ENCODE assay signal across 18 cellular contexts in the genomic region with DNA sequence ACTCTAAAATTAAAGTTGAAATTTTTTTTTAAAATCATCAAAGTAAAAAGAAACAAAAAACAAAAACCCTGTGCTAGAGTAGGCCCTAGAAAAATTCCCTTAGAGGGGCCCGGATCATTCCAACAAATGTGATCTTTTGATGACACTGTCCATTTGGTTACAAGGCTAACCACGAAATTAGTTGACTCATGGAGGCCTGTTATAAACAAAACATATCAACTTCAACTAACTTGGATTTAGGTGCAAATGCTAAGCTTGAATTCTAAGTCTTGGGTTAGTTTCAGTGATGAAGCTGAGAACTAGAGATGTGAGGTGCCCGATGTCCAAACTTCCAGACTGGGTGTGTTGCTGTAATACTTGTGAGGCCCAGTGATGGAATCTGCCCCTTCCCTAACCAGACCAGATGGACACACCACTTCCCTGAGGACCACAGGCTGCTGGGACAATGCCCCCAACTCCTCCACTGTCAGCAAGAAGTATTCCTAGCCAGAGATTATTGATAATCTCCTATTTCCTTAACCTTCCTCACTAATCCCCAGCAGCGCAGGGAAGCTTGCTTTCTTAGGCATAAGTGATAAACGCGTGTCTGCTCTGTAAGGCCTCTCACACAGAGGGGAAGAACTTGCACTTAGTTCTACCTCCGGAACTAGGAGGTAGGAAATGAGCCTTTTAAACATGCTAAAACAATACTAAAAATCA.
A peak's percentile ranks its signal among the peaks of the same experiment; 100 is the strongest.
DNase-seq lines count a peak whose midpoint lies in the region; ATAC-seq and TF ChIP-seq lines count a peak whose summit lies in the region.
"Had no signal": no experiment of that assay in that cellular context is flagged by ENCODE, and none has a peak within 500 bp of the region (broad histone marks: within the 10 kb centered on the region; RNA-seq: fewer than 3 reads in every experiment).

No MANE protein-coding gene starts in this region.

- no peak for ATAC-seq in HG02610 (IDR thresholded peaks at IDR 0.05; ENCODE audit: unreplicated experiment)
- no peak for ATAC-seq in HG02970 (IDR thresholded peaks at IDR 0.05; ENCODE audit: low FRiP score, unreplicated experiment)
- ATAC-seq: Right ventricle myocardium inferior had no signal

- H3K4me3 Mint-ChIP-seq in activated naive CD4-positive, alpha-beta T cell treated with anti-CD3 and anti-CD28 coated beads, Interleukin-2, amount 50 U/mL, for 24 hours = no peak overlapping the region
- no peak overlapping the region for H3K4me3 Mint-ChIP-seq in endothelial cell (ENCODE audit: unreplicated experiment)
- H3K4me3 Mint-ChIP-seq: CD4-positive, alpha-beta memory T cell had no signal

- peaks cover 4% of the 10 kb centered on the region for H3K27me3 Mint-ChIP-seq in activated naive CD4-positive, alpha-beta T cell treated with anti-CD3 and anti-CD28 coated beads, Interleukin-2, amount 50 U/mL, for 24 hours
- no peaks in the 10 kb centered on the region for H3K27me3 Mint-ChIP-seq in endothelial cell (ENCODE audit: unreplicated experiment)

- H3K9me3 Mint-ChIP-seq in activated naive CD4-positive, alpha-beta T cell treated with anti-CD3 and anti-CD28 coated beads, Interleukin-2, amount 50 U/mL, for 24 hours = no peaks in the 10 kb centered on the region
- H3K9me3 Mint-ChIP-seq in endothelial cell (ENCODE audit: unreplicated experiment) = no peaks in the 10 kb centered on the region

- DNase-seq in activated naive CD4-positive, alpha-beta T cell treated with anti-CD3 and anti-CD28 coated beads, Interleukin-2, amount 50 U/mL, for 16 hours = no peak
- DNase-seq in LHCN-M2 (ENCODE audit: low read depth) (peak; percentile 3), endothelial cell (ENCODE audit: low spot score) (no peak), DMS153 (lab: John Stamatoyannopoulos, UW) (no peak), putamen (ENCODE audit: low spot score) (no peak)
- DNase-seq: Calu3; CD4-positive, alpha-beta memory T cell; DMS79 treated with DMSO at 0.1 percent for 48 hours; GOT3; KBM-7; MM.1S; NCI-H1105; NCI-H1694; NCI-H510A treated with DMSO at 0.1 percent for 48 hours had no signal

- no peaks in the 10 kb centered on the region for H3K36me3 Mint-ChIP-seq in activated naive CD4-positive, alpha-beta T cell treated with anti-CD3 and anti-CD28 coated beads, Interleukin-2, amount 50 U/mL, for 24 hours
- peaks cover 17% of the 10 kb centered on the region for H3K36me3 Mint-ChIP-seq in endothelial cell (ENCODE audit: low read depth, unreplicated experiment)
- H3K36me3 Mint-ChIP-seq: CD4-positive, alpha-beta memory T cell had no signal

- H3K4me1 Mint-ChIP-seq in activated naive CD4-positive, alpha-beta T cell treated with anti-CD3 and anti-CD28 coated beads, Interleukin-2, amount 50 U/mL, for 24 hours = no peaks in the 10 kb centered on the region
- H3K4me1 Mint-ChIP-seq in endothelial cell (ENCODE audit: unreplicated experiment) = peaks cover 23% of the 10 kb centered on the region
- H3K4me1 Mint-ChIP-seq: CD4-positive, alpha-beta memory T cell had no signal

- H3K27ac Mint-ChIP-seq in activated naive CD4-positive, alpha-beta T cell treated with anti-CD3 and anti-CD28 coated beads, Interleukin-2, amount 50 U/mL, for 24 hours = peak overlapping the region; percentile 17
- peak overlapping the region; percentile 89 for H3K27ac Mint-ChIP-seq in endothelial cell (ENCODE audit: unreplicated experiment)
- H3K27ac Mint-ChIP-seq: CD4-positive, alpha-beta memory T cell had no signal

- TF ChIP-seq CTCF in endothelial cell (IDR thresholded peaks at IDR 0.05; ENCODE audit: unreplicated experiment) = no peak
